1 cellular context compared by ENCODE assay signal in genomic region chr20:38747495-38748096, GRCh38.
TF ChIP-seq lines count a peak whose summit lies in the region.

No MANE protein-coding gene starts in this region.

TF ChIP-seq in IMR-90, 13 proteins besides CTCF, POLR2A, EP300 and RAD21 (continued from another document):
- peak; percentile 31; the same call in 1 of the 2 replicates for TF ChIP-seq USF2 (IDR thresholded peaks at IDR 0.05; ENCODE audit: low read depth, low read length)
